1 cellular context compared by ENCODE assay signal in genomic region chr2:64222942-64223511, GRCh38.
TF ChIP-seq lines count a peak whose summit lies in the region.

No MANE protein-coding gene starts in this region.

TF ChIP-seq in GM23338, 12 proteins besides CTCF, POLR2A, EP300 and RAD21 (continued from another document):
- no peak for TF ChIP-seq ZNF462 (CRISPR knock-in tag; IDR thresholded peaks at IDR 0.05)
- TF ChIP-seq EZH2phosphoT487 (IDR thresholded peaks at IDR 0.05; ENCODE audit: unreplicated experiment) = no peak
- TF ChIP-seq ZNF114 (CRISPR knock-in tag; IDR thresholded peaks at IDR 0.05) = no peak
- TF ChIP-seq REST (IDR thresholded peaks at IDR 0.05; ENCODE audit: unreplicated experiment) = no peak
